9 cellular contexts compared by ENCODE assay signal in the genomic region with DNA sequence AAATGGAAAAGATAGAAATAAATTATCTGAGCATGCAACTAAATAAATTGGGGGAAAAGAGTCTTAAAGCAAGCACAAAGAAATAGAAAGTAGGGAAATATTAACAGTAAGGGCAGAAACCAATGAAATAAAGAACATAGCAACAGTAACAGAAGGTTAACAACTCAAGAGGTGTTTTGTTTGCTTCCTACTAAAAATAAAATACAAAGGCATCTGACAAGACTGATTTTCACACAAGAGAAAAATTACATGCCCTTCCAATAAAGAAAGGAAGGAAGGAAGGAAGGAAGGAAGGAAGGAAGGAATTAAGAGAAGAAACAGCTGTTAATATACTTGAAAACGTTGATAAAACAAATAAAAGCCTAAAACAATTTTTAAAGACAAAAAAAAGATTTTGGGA.
"Had no signal": no experiment of that assay in that cellular context is flagged by ENCODE, and none has a peak within 500 bp of the region (broad histone marks: within the 10 kb centered on the region; RNA-seq: fewer than 3 reads in every experiment).

No MANE protein-coding gene starts in this region.

- H3K9ac ChIP-seq: KMS-11 had no signal

- H3K4me3 ChIP-seq: GM23338 had no signal

- FAIRE-seq: H1, H54, HepG2 had no signal

- H3K27ac ChIP-seq: HL-60, KMS-11 had no signal

- ATAC-seq: GM23338, HepG2 had no signal

- DNase-seq: H9, HCEC 1CT, KBM-7 had no signal
